ENCODE assay signal across 23 cellular contexts in genomic region chr15:27776501-27776900, GRCh38.
"Had no signal": no experiment of that assay in that cellular context is flagged by ENCODE, and none has a peak within 500 bp of the region (broad histone marks: within the 10 kb centered on the region; RNA-seq: fewer than 3 reads in every experiment).

No MANE protein-coding gene starts in this region.

- DNase-seq: IMR-90, Karpas-422, KG1, MG63, NCI-H1092, NCI-H1105 treated with DMSO at 0.1 percent for 48 hours, NCI-H1417 treated with DMSO at 0.1 percent for 48 hours, NCI-H146, NCI-H1694 treated with DMSO at 0.1 percent for 48 hours, NCI-H1930, NCI-H2081, NCI-H2107, NCI-H2227 treated with DMSO at 0.1 percent for 48 hours, NCI-H524, NCI-H526 treated with DMSO at 0.1 percent for 48 hours, NCI-H748 treated with DMSO at 0.1 percent for 48 hours, PC-3, Right ventricle myocardium superior, SIG-M5 had no signal

- H3K9me3 ChIP-seq: MG63, SJSA1 had no signal

- H3K36me3 ChIP-seq: MG63, SJSA1 had no signal

- H3K27ac ChIP-seq: SJSA1, SK-N-MC had no signal

- ATAC-seq: HepG2, Panc1, PC-3 had no signal

- H3K27me3 ChIP-seq: MG63, SJSA1 had no signal

- H3K4me3 ChIP-seq: MG63, SJSA1, SK-N-MC had no signal

- FAIRE-seq: HepG2 had no signal

- H3K4me1 ChIP-seq: SJSA1 had no signal
